ENCODE assay signal across 8 cellular contexts in genomic region chr15:26891448-26891881, GRCh38. TPM values are rescaled to one million over a fixed set of nuclear protein-coding genes. Genes with fewer than 3 reads are reported as not detected.
DNase-seq lines count a peak whose midpoint lies in the region; ATAC-seq and TF ChIP-seq lines count a peak whose summit lies in the region.

No MANE protein-coding gene starts in this region.

- ATAC-seq in HG02759 (IDR thresholded peaks at IDR 0.05; ENCODE audit: unreplicated experiment) (peak; percentile 74), heart left ventricle (peak; percentile 36 to 84 (median 69)), GM18517 (IDR thresholded peaks at IDR 0.05; ENCODE audit: unreplicated experiment) (no peak)
- ATAC-seq in activated naive CD8-positive, alpha-beta T cell treated with anti-CD3 and anti-CD28 coated beads, Interleukin-2, amount 10 ng/mL, durations not matched to agents 7 days and 5 days (ENCODE audit: low read depth) = peak; percentile 61

- H3K27ac Mint-ChIP-seq in activated naive CD8-positive, alpha-beta T cell treated with anti-CD3 and anti-CD28 coated beads, Interleukin-2, amount 10 ng/mL, durations not matched to agents 7 days and 5 days = no peak overlapping the region
- no peak overlapping the region for H3K27ac Mint-ChIP-seq in CD14-positive monocyte

- TF ChIP-seq CTCF in heart left ventricle (IDR thresholded peaks at IDR 0.05) (peak; percentile 46 to 74 (median 59)), CD14-positive monocyte (IDR thresholded peaks at IDR 0.05) (no peak)

- H3K4me1 ChIP-seq in heart left ventricle (peaks cover 0 to 11% (median 5%) of the 10 kb centered on the region in 12 donors), rectal smooth muscle tissue (ENCODE audit: control insufficient read depth, insufficient read depth, low read length) (no peaks in the 10 kb centered on the region)

- peaks cover 2% of the 10 kb centered on the region for H3K27me3 Mint-ChIP-seq in activated naive CD8-positive, alpha-beta T cell treated with anti-CD3 and anti-CD28 coated beads, Interleukin-2, amount 10 ng/mL, durations not matched to agents 7 days and 5 days
- peaks cover 8 to 13% (median 12%) of the 10 kb centered on the region in 3 donors for H3K27me3 Mint-ChIP-seq in CD14-positive monocyte (ENCODE audit: low read depth in 3 of 3)

- no peak overlapping the region for H3K9ac ChIP-seq in rectal smooth muscle tissue (ENCODE audit: low read length)

- 2 to 3% (median 2%) methylated on average over 16 to 21 of the region's 21 CpGs for WGBS in heart left ventricle, 4 donors

- no peaks in the 10 kb centered on the region for H3K36me3 ChIP-seq in heart left ventricle
- no peaks in the 10 kb centered on the region for H3K36me3 ChIP-seq in rectal smooth muscle tissue (ENCODE audit: control insufficient read depth, insufficient read depth, low read length)

- DNase-seq in DMS114 treated with DMSO at 0.1 percent for 48 hours (lab: John Stamatoyannopoulos, UW; ENCODE audit: unreplicated experiment) (peak; percentile 65), NCI-H460 (ENCODE audit: extremely low read depth, low read depth) (peak; percentile 77), heart left ventricle (peak in 4 of 5 donors; percentile 28 to 54 (median 47)), CD14-positive monocyte (ENCODE audit: low spot score) (no peak)
- DNase-seq in activated naive CD8-positive, alpha-beta T cell treated with anti-CD3 and anti-CD28 coated beads, Interleukin-2, amount 10 ng/mL, durations not matched to agents 7 days and 5 days = peak; percentile 59

- H3K27ac ChIP-seq in heart left ventricle = no peak overlapping the region
- H3K27ac ChIP-seq in rectal smooth muscle tissue (ENCODE audit: low read depth, low read length) = no peak overlapping the region

- peak overlapping the region in 10 of 12 donors; percentile 6 to 44 (median 28) for H3K4me3 ChIP-seq in heart left ventricle
- peak overlapping the region; percentile 35 for H3K4me3 ChIP-seq in rectal smooth muscle tissue (ENCODE audit: low read length)

- no peaks in the 10 kb centered on the region for H3K36me3 Mint-ChIP-seq in activated naive CD8-positive, alpha-beta T cell treated with anti-CD3 and anti-CD28 coated beads, Interleukin-2, amount 10 ng/mL, durations not matched to agents 7 days and 5 days
- H3K36me3 Mint-ChIP-seq in CD14-positive monocyte = no peaks in the 10 kb centered on the region

- H3K4me3 Mint-ChIP-seq in activated naive CD8-positive, alpha-beta T cell treated with anti-CD3 and anti-CD28 coated beads, Interleukin-2, amount 10 ng/mL, durations not matched to agents 7 days and 5 days = peak overlapping the region; percentile 8
- H3K4me3 Mint-ChIP-seq in CD14-positive monocyte = peak overlapping the region in 1 of 2 donors; percentile 56

- peaks cover 8% of the 10 kb centered on the region for H3K9me3 Mint-ChIP-seq in activated naive CD8-positive, alpha-beta T cell treated with anti-CD3 and anti-CD28 coated beads, Interleukin-2, amount 10 ng/mL, durations not matched to agents 7 days and 5 days
- peaks cover 7 to 13% (median 8%) of the 10 kb centered on the region in 7 donors for H3K9me3 Mint-ChIP-seq in CD14-positive monocyte

- no peaks in the 10 kb centered on the region for H3K4me1 Mint-ChIP-seq in activated naive CD8-positive, alpha-beta T cell treated with anti-CD3 and anti-CD28 coated beads, Interleukin-2, amount 10 ng/mL, durations not matched to agents 7 days and 5 days
- H3K4me1 Mint-ChIP-seq in CD14-positive monocyte = no peaks in the 10 kb centered on the region

- no peaks in the 10 kb centered on the region for H3K9me3 ChIP-seq in heart left ventricle

- POLR2A ChIA-PET in activated naive CD8-positive, alpha-beta T cell treated with anti-CD3 and anti-CD28 coated beads, Interleukin-2, amount 10 ng/mL, durations not matched to agents 7 days and 5 days (lab: Charles Lee) = no interaction called here

- intact Hi-C loops in heart left ventricle (cut with DNase I) = loop anchor here in 9 of 10 donors (2.0 to 10.0 kb wide), 8 partner anchors 123 to 1233 kb away; no protein-coding TSS in a partner anchor
- intact Hi-C loops in CD14-positive monocyte (cut with micrococcal nuclease) = no loop called here

- peaks cover 0 to 42% (median 14%) of the 10 kb centered on the region in 9 donors for H3K27me3 ChIP-seq in heart left ventricle
- H3K27me3 ChIP-seq in rectal smooth muscle tissue (ENCODE audit: control insufficient read depth, insufficient read depth, low read length) = no peaks in the 10 kb centered on the region

- no peak for TF ChIP-seq POLR2A in heart left ventricle (IDR thresholded peaks at IDR 0.05)

RNA-seq across cellular contexts. Expression of gene GABRA5, which starts 24.6 kb away (rescaled TPM):
- total RNA-seq in NCI-H460 (2014; rRNA removed; shearing (Covaris generic)) = not detected in 2 replicates
- polyA plus RNA-seq in NCI-H460 (2014; cell fraction: nucleus; rRNA removed) = 0.08 TPM in 1 of 2 replicates, not detected in the other
- not detected for total RNA-seq in activated naive CD8-positive, alpha-beta T cell treated with anti-CD3 and anti-CD28 coated beads, Interleukin-2, amount 10 ng/mL, durations not matched to agents 7 days and 5 days
- total RNA-seq in heart left ventricle = not detected
- polyA plus RNA-seq in heart left ventricle (not detected), CD14-positive monocyte (not detected)

Comparison
In these comparisons a context has a peak if more than half of its experiments do, and no peak if none do; other contexts are left out.
1. intact Hi-C loops: an anchor here in heart left ventricle (2.0 to 10.0 kb wide); none called in CD14-positive monocyte.